Comparison of ENCODE assay signal across 8 cellular contexts in genomic region chr19:53553865-53554791, GRCh38.
DNase-seq lines count a peak whose midpoint lies in the region; ATAC-seq and TF ChIP-seq lines count a peak whose summit lies in the region.

No MANE protein-coding gene starts in this region.

- H3K4me3 ChIP-seq in astrocyte of the cerebellum (ENCODE audit: low read depth, low read length): peak overlapping the region; percentile 55
- peak overlapping the region; percentile 38 for H3K4me3 ChIP-seq in iPS-11a (ENCODE audit: low read depth, low read length)

- peaks cover 3% of the 10 kb centered on the region for H3K4me1 Mint-ChIP-seq in T-helper 2 cell treated with Interferon-gamma antibody and Interleukin-4, amounts not matched to agents 5 μg/mL and 100 μg/mL, for 36 hours (ENCODE audit: low read depth)

- in situ Hi-C loops in astrocyte of the cerebellum (cut with HindIII; ENCODE audit: low sequenced_read_pairs): no loop called here

- ATAC-seq in GM19035 (IDR thresholded peaks at IDR 0.05; ENCODE audit: unreplicated experiment) (peak; percentile 72), HG03521 (IDR thresholded peaks at IDR 0.05; ENCODE audit: unreplicated experiment) (peak; percentile 66)

- H3K9me3 Mint-ChIP-seq in T-helper 2 cell treated with Interferon-gamma antibody and Interleukin-4, amounts not matched to agents 5 μg/mL and 100 μg/mL, for 36 hours: peaks cover 17% of the 10 kb centered on the region

- peak overlapping the region; percentile 96 for H3K27ac Mint-ChIP-seq in T-helper 2 cell treated with Interferon-gamma antibody and Interleukin-4, amounts not matched to agents 5 μg/mL and 100 μg/mL, for 36 hours

- peak; percentile 90 for DNase-seq in AG08395 (ENCODE audit: low spot score)
- peak; percentile 92 for DNase-seq in T-helper 2 cell treated with Interferon-gamma antibody and Interleukin-4, amounts not matched to agents 5 μg/mL and 100 μg/mL, for 36 hours (ENCODE audit: low spot score)
- peak; percentile 44 for DNase-seq in astrocyte of the cerebellum (ENCODE audit: low read depth)
- DNase-seq in stimulated activated CD4-positive, alpha-beta T cell treated with anti-CD3 and anti-CD28 coated beads, Interleukin-12 subunit alpha, Interleukin-12 subunit beta, amount 100 ng/mL, for 24 hours (ENCODE audit: low read depth in 2 of 2): peak; percentile 73 to 84
- no peak for DNase-seq in islet precursor cell

- peaks cover 30% of the 10 kb centered on the region for H3K36me3 Mint-ChIP-seq in T-helper 2 cell treated with Interferon-gamma antibody and Interleukin-4, amounts not matched to agents 5 μg/mL and 100 μg/mL, for 36 hours (ENCODE audit: low read depth)

- H3K4me3 Mint-ChIP-seq in T-helper 2 cell treated with Interferon-gamma antibody and Interleukin-4, amounts not matched to agents 5 μg/mL and 100 μg/mL, for 36 hours: peak overlapping the region; percentile 92

- no peak for TF ChIP-seq CTCF in astrocyte of the cerebellum (IDR thresholded peaks at IDR 0.05; ENCODE audit: low read depth, low read length, missing control alignments)

- H3K27me3 Mint-ChIP-seq in T-helper 2 cell treated with Interferon-gamma antibody and Interleukin-4, amounts not matched to agents 5 μg/mL and 100 μg/mL, for 36 hours (ENCODE audit: low read depth): no peaks in the 10 kb centered on the region
